In genomic region chr15:54579855-54580254, GRCh38 we compare ENCODE assay signal across 2 cellular contexts.
TF ChIP-seq lines count a peak whose summit lies in the region.

No MANE protein-coding gene starts in this region.

TF ChIP-seq in A549, 52 proteins besides CTCF, POLR2A, EP300 and RAD21 (continued from another document):
- no peak for TF ChIP-seq USF2 (IDR thresholded peaks at IDR 0.05)
- TF ChIP-seq MAFK (IDR thresholded peaks at IDR 0.05; ENCODE audit: partially characterized antibody) = peak; percentile 76
- TF ChIP-seq TP53 (CRISPR knock-in tag; IDR thresholded peaks at IDR 0.05) = no peak
- TF ChIP-seq ZNF302 (CRISPR knock-in tag; IDR thresholded peaks at IDR 0.05) = no peak
TF ChIP-seq in A549: peak in this region for 1.

TF ChIP-seq in IMR-90, 13 proteins besides CTCF, POLR2A, EP300 and RAD21 (continued from another document):
- TF ChIP-seq MAZ (IDR thresholded peaks at IDR 0.05; ENCODE audit: borderline replicate concordance, low read depth, low read length) (no peak), BHLHE40 (IDR thresholded peaks at IDR 0.05; ENCODE audit: low read depth, low read length) (no peak), ELK1 (IDR thresholded peaks at IDR 0.05; ENCODE audit: borderline replicate concordance, low read depth, low read length) (no peak)
